ENCODE assay signal across 8 cellular contexts in the genomic region with DNA sequence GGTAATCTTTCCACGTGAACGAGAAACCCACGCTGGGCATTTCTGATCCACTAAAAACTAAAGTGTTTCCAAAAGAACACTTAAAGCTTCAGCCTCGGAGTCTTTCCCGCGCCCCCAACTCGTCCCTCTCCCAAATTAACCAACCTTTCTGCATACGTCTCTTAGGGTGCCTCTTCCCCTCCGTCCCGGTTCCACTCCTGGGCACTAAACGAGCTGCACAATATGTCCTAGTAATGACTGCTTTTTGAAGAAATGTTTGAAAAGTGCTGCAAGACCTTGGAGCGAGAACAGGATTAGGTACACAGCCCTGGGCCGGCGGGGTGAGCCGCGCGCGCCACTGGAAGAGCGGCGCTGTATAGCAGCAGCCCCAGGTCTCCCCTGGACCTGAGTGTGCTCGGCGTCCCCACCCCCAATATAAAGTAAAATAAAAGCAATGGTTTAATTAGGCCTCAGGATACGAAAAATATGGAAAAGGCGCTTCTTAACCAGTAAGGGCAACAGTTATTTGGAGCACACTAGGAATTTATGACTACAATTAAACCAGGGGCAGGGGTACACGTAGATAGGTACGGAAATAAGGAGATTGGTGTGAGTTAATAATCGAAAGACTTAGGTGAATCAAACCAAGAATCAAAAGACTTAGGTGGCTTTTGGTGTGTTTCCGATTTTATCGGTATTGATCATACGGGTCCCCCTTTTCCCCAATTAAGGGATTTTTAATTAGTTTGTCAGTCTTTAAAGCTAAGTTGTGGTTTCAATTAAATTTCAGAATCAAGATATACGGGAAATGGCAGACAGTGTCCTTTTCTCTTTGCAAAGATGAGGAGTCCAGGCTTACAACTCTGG. TPM values are rescaled to one million over a fixed set of nuclear protein-coding genes. Genes with fewer than 3 reads are reported as not detected.
DNase-seq lines count a peak whose midpoint lies in the region; ATAC-seq and TF ChIP-seq lines count a peak whose summit lies in the region.

No MANE protein-coding gene starts in this region.

- H3K79me2 ChIP-seq in hepatocyte = peaks cover 60% of the 10 kb centered on the region

- no peaks in the 10 kb centered on the region for H4K20me1 ChIP-seq in hepatocyte (ENCODE audit: insufficient read depth, poor library complexity, severe bottlenecking)

- intact Hi-C loops in activated CD4-positive, alpha-beta memory T cell treated with anti-CD3 and anti-CD28 coated beads for 36 hours (cut with micrococcal nuclease) = no loop called here

- peak overlapping the region; percentile 99 for H3K4me3 ChIP-seq in hepatocyte

- H3K9me3 ChIP-seq in hepatocyte (ENCODE audit: low read depth) = no peaks in the 10 kb centered on the region

- H3K27ac Mint-ChIP-seq in activated CD4-positive, alpha-beta memory T cell treated with anti-CD3 and anti-CD28 coated beads for 36 hours = no peak overlapping the region
- no peak overlapping the region for H3K27ac Mint-ChIP-seq in stimulated activated memory B cell treated with anti-CD40 and anti-IgM and Interleukin-4, amounts not matched to agents 10 μg/mL and 1 μg/mL and 100 μg/mL, for 72 hours

- H3K27ac ChIP-seq in hepatocyte = peak overlapping the region; percentile 76

- no peak for ATAC-seq in stimulated activated memory B cell treated with anti-CD40 and anti-IgM and Interleukin-4, amounts not matched to agents 10 μg/mL and 1 μg/mL and 100 μg/mL, for 72 hours
- ATAC-seq in GM18873 (IDR thresholded peaks at IDR 0.05; ENCODE audit: low FRiP score, unreplicated experiment) = no peak
- ATAC-seq in HG03196 (IDR thresholded peaks at IDR 0.05; ENCODE audit: unreplicated experiment) = no peak

- no peaks in the 10 kb centered on the region for H3K36me3 Mint-ChIP-seq in activated CD4-positive, alpha-beta memory T cell treated with anti-CD3 and anti-CD28 coated beads for 36 hours
- H3K36me3 Mint-ChIP-seq in stimulated activated memory B cell treated with anti-CD40 and anti-IgM and Interleukin-4, amounts not matched to agents 10 μg/mL and 1 μg/mL and 100 μg/mL, for 72 hours = no peaks in the 10 kb centered on the region

- TF ChIP-seq CTCF in hepatocyte (IDR thresholded peaks at IDR 0.05; ENCODE audit: poor library complexity) = no peak

- H3K9me3 Mint-ChIP-seq in activated CD4-positive, alpha-beta memory T cell treated with anti-CD3 and anti-CD28 coated beads for 36 hours = no peaks in the 10 kb centered on the region
- no peaks in the 10 kb centered on the region for H3K9me3 Mint-ChIP-seq in stimulated activated memory B cell treated with anti-CD40 and anti-IgM and Interleukin-4, amounts not matched to agents 10 μg/mL and 1 μg/mL and 100 μg/mL, for 72 hours

- H3K27me3 ChIP-seq in hepatocyte = no peaks in the 10 kb centered on the region

- POLR2A ChIA-PET in activated CD4-positive, alpha-beta memory T cell treated with anti-CD3 and anti-CD28 coated beads for 36 hours (lab: Charles Lee) = interaction anchor here (0.6 kb wide), 1 partner anchor 379 kb away, joined by 3 read pairs; no protein-coding TSS in a partner anchor

- peaks cover 18% of the 10 kb centered on the region for H3K4me1 Mint-ChIP-seq in activated CD4-positive, alpha-beta memory T cell treated with anti-CD3 and anti-CD28 coated beads for 36 hours (ENCODE audit: low read depth)
- H3K4me1 Mint-ChIP-seq in stimulated activated memory B cell treated with anti-CD40 and anti-IgM and Interleukin-4, amounts not matched to agents 10 μg/mL and 1 μg/mL and 100 μg/mL, for 72 hours = peaks cover 29% of the 10 kb centered on the region

- H2AFZ ChIP-seq in hepatocyte = peak overlapping the region; percentile 98

- H3K4me2 ChIP-seq in hepatocyte = peak overlapping the region; percentile 96

- H3K27me3 Mint-ChIP-seq in activated CD4-positive, alpha-beta memory T cell treated with anti-CD3 and anti-CD28 coated beads for 36 hours = peaks cover 42% of the 10 kb centered on the region
- H3K27me3 Mint-ChIP-seq in stimulated activated memory B cell treated with anti-CD40 and anti-IgM and Interleukin-4, amounts not matched to agents 10 μg/mL and 1 μg/mL and 100 μg/mL, for 72 hours = peaks cover 74% of the 10 kb centered on the region

- peak; percentile 39 for DNase-seq in NCI-H82 (lab: John Stamatoyannopoulos, UW)
- no peak for DNase-seq in NCI-H82 treated with DMSO at 0.1 percent for 48 hours (lab: John Stamatoyannopoulos, UW; ENCODE audit: unreplicated experiment)
- DNase-seq in activated CD4-positive, alpha-beta memory T cell treated with anti-CD3 and anti-CD28 coated beads for 36 hours = no peak
- DNase-seq in hepatocyte (ENCODE audit: low spot score) = peak; percentile 54
- DNase-seq in OCI-M2 (lab: John Stamatoyannopoulos, UW; ENCODE audit: unreplicated experiment) = no peak

- no peaks in the 10 kb centered on the region for H3K4me1 ChIP-seq in hepatocyte (ENCODE audit: insufficient read depth)

- WGBS in hepatocyte (ENCODE audit: low lambda C conversion rate, missing lambda C conversion rate) = 4% methylated on average over 31 of the region's 31 CpGs

- H3K9me2 ChIP-seq in hepatocyte (replicated peaks; ENCODE audit: insufficient read depth) = no peaks in the 10 kb centered on the region

- CTCF ChIA-PET in activated CD4-positive, alpha-beta memory T cell treated with anti-CD3 and anti-CD28 coated beads for 36 hours (lab: Charles Lee) = interaction anchor here (0.6 kb wide), 1 partner anchor 155 kb away, joined by 3 read pairs; a partner anchor contains a TSS

- no peaks in the 10 kb centered on the region for H3K36me3 ChIP-seq in hepatocyte (replicated peaks; ENCODE audit: insufficient read depth, low read depth)

- H3K4me3 Mint-ChIP-seq in activated CD4-positive, alpha-beta memory T cell treated with anti-CD3 and anti-CD28 coated beads for 36 hours = peak overlapping the region; percentile 43
- H3K4me3 Mint-ChIP-seq in stimulated activated memory B cell treated with anti-CD40 and anti-IgM and Interleukin-4, amounts not matched to agents 10 μg/mL and 1 μg/mL and 100 μg/mL, for 72 hours = peak overlapping the region; percentile 34

RNA-seq across cellular contexts. Expression of a gene that starts 1.9 kb away (rescaled TPM):
- under 1 TPM; 0.43 to 0.53 TPM for total RNA-seq in activated CD4-positive, alpha-beta memory T cell treated with anti-CD3 and anti-CD28 coated beads for 36 hours
- total RNA-seq in hepatocyte = 10.4 and 13.6 TPM in 2 replicates
- 2.4 and 3.2 TPM in 2 replicates for polyA plus RNA-seq in hepatocyte

RNA-seq across cellular contexts. Expression of a gene that starts 34.7 kb away (rescaled TPM):
- 10 to 100 TPM; 11.1 to 12.8 TPM for total RNA-seq in activated CD4-positive, alpha-beta memory T cell treated with anti-CD3 and anti-CD28 coated beads for 36 hours
- total RNA-seq in hepatocyte = 22.1 and 23.5 TPM in 2 replicates
- 9.9 and 10.7 TPM in 2 replicates for polyA plus RNA-seq in hepatocyte

Comparison
In these comparisons a context has a peak if more than half of its experiments do, and no peak if none do; other contexts are left out.
1. DNase-seq: peak in NCI-H82 (single experiment) and hepatocyte (single experiment); none in NCI-H82 treated with DMSO at 0.1 percent for 48 hours (single experiment), activated CD4-positive, alpha-beta memory T cell treated with anti-CD3 and anti-CD28 coated beads for 36 hours (single experiment) and OCI-M2 (single experiment).